14 cellular contexts compared by ENCODE assay signal in the genomic region with DNA sequence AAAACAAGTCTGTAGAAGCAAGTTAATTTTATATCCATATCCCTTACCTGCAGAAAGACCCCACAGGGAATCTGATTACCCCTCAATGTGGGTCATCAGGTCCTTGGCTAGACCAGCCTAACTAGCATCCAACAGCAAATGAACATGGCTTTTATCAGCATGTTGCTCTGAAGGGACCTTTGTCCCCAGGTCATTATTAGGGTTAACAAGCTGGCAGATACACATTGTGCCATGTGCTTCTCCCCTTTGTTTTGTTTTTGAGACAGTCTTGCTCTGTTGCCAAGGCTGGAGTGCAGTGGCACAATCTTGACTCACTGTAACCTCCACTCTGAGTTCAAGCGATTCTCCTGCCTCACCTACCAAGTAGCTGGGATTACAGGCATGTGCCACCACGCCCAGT. TPM values are rescaled to one million over a fixed set of nuclear protein-coding genes. Genes with fewer than 3 reads are reported as not detected.
"Had no signal": no experiment of that assay in that cellular context is flagged by ENCODE, and none has a peak within 500 bp of the region (broad histone marks: within the 10 kb centered on the region; RNA-seq: fewer than 3 reads in every experiment).

A gene with protein sequence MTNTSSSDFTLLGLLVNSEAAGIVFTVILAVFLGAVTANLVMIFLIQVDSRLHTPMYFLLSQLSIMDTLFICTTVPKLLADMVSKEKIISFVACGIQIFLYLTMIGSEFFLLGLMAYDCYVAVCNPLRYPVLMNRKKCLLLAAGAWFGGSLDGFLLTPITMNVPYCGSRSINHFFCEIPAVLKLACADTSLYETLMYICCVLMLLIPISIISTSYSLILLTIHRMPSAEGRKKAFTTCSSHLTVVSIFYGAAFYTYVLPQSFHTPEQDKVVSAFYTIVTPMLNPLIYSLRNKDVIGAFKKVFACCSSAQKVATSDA (minus strand): TSS at position 101 of the 400 bp plus-strand sequence. CDS start 7,963 bp downstream, outside the sequence.

RNA-seq across cellular contexts. Expression of the gene that starts here (rescaled TPM):
- total RNA-seq: activated CD4-positive, alpha-beta memory T cell treated with anti-CD3 and anti-CD28 coated beads for 36 hours; activated CD4-positive, alpha-beta memory T cell treated with anti-CD3 and anti-CD28 coated beads, Interleukin-2, amount 10 ng/mL, durations not matched to agents 7 days and 5 days; activated CD4-positive, alpha-beta T cell treated with anti-CD3 and anti-CD28 coated beads for 36 hours; activated CD4-positive, alpha-beta T cell treated with anti-CD3 and anti-CD28 coated beads, Interleukin-2, amount 10 ng/mL, durations not matched to agents 24 days and 14 days; activated CD4-positive, alpha-beta T cell treated with anti-CD3 and anti-CD28 coated beads, Interleukin-2, amount 10 ng/mL, durations not matched to agents 7 days and 5 days; activated CD8-positive, alpha-beta memory T cell treated with anti-CD3 and anti-CD28 coated beads for 36 hours; activated CD8-positive, alpha-beta memory T cell treated with anti-CD3 and anti-CD28 coated beads, Interleukin-2, amount 10 ng/mL, durations not matched to agents 7 days and 5 days; activated CD8-positive, alpha-beta T cell treated with anti-CD3 and anti-CD28 coated beads for 36 hours; activated CD8-positive, alpha-beta T cell treated with anti-CD3 and anti-CD28 coated beads, Interleukin-2, amount 10 ng/mL, durations not matched to agents 7 days and 5 days; T-cell; T-helper 1 cell treated with Interleukin-12 subunit alpha and Interleukin-12 subunit beta and Interleukin-4 antibody, amounts not matched to agents 30 ng/mL and 1 ng/mL, for 36 hours; T-helper 17 cell; T-helper 2 cell treated with Interferon-gamma antibody and Interleukin-4, amounts not matched to agents 100 ng/mL and 5 ng/mL, for 36 hours; WTC11 had no signal
